In the genomic region with DNA sequence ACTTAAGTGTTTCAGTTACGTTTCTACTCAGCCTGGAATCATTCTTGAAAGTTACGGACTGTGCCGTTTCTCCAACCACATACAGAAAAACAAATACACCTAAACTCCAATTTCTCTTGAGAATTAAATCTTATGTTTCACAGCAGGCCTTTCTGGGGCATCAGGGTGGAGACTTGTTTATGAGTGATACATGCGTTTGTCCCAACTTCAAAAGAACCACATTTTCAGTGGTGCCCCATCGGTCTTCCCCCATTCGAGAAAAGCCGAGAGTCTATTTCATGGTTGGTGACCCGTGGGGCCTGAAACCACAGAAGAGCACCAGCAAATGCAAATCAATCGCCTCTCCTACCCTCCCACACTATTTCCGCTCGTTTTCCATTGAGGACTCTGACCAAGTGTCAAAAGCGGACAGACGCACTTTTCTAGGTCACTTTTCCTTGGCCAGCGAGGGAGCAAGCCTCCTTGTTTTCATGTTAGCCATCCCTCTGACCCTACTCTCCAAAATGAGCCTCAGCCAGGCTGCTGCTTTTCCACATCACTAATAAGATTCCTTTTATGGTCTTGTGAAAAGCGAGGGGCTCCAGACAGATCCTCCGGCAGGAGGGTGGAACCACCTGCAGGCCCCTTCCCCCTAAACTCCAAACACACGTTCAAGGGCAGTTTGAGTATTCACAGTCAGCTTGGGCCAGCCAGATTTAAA, we compare ENCODE assay signal across 1 cellular context.
TF ChIP-seq lines count a peak whose summit lies in the region.

No MANE protein-coding gene starts in this region.

TF ChIP-seq in GM12878, 131 proteins besides CTCF, POLR2A, EP300 and RAD21 (continued from another document):
- TF ChIP-seq SUPT20H (IDR thresholded peaks at IDR 0.05; ENCODE audit: borderline replicate concordance, control insufficient read depth, low read depth, low read length) (no peak), SRF (IDR thresholded peaks at IDR 0.05; ENCODE audit: low read depth in 2 of 2, low read length in 2 of 2) (peak in 1 of 2 experiments; percentile 47; a peak in 1 of 4 replicates), BCL11A (IDR thresholded peaks at IDR 0.05; ENCODE audit: low read depth, low read length) (peak; percentile 69), TBL1XR1 (IDR thresholded peaks at IDR 0.05; ENCODE audit: low read depth, low read length) (peak; percentile 96), POLR2AphosphoS2 (IDR thresholded peaks at IDR 0.05; ENCODE audit: low read depth, low read length) (no peak), NFYA (IDR thresholded peaks at IDR 0.05; ENCODE audit: borderline replicate concordance, low read depth, low read length) (no peak), PAX5 (IDR thresholded peaks at IDR 0.05; ENCODE audit: borderline replicate concordance, low read depth, low read length) (peak; percentile 96), NFIC (IDR thresholded peaks at IDR 0.05; ENCODE audit: low read depth, low read length) (peak; percentile 75), PAX8 (IDR thresholded peaks at IDR 0.05) (no peak), IKZF2 (IDR thresholded peaks at IDR 0.05) (peak; percentile 90 to 91)
